Comparison of ENCODE assay signal across 28 cellular contexts in genomic region chr3:123153821-123154323, GRCh38. TPM values are rescaled to one million over a fixed set of nuclear protein-coding genes. Genes with fewer than 3 reads are reported as not detected.
DNase-seq lines count a peak whose midpoint lies in the region; ATAC-seq, FAIRE-seq and TF ChIP-seq lines count a peak whose summit lies in the region.
"Had no signal": no experiment of that assay in that cellular context is flagged by ENCODE, and none has a peak within 500 bp of the region (broad histone marks: within the 10 kb centered on the region; RNA-seq: fewer than 3 reads in every experiment).

No MANE protein-coding gene starts in this region.

- no peak for ATAC-seq in esophagus mucosa
- ATAC-seq: right lobe of liver; stimulated activated naive CD8-positive, alpha-beta T cell treated with anti-CD3 and anti-CD28 coated beads, Interleukin-15, amount 100 ng/mL, for 72 hours had no signal

- H3K79me2 ChIP-seq in OCI-LY3 (ENCODE audit: low read length): no peaks in the 10 kb centered on the region

- H3K27ac ChIP-seq in BLaER1 (no peak overlapping the region), OCI-LY3 (ENCODE audit: low read length) (peak overlapping the region; percentile 67)
- H3K27ac ChIP-seq: right lobe of liver, RWPE1, tibial artery had no signal

- H3K9me3 ChIP-seq in BLaER1: peaks cover 14% of the 10 kb centered on the region
- H3K9me3 ChIP-seq in OCI-LY3 (ENCODE audit: insufficient read depth, low read length): no peaks in the 10 kb centered on the region
- H3K9me3 ChIP-seq: right lobe of liver, tibial artery had no signal

- no peak overlapping the region for H3K9ac ChIP-seq in BLaER1
- no peak overlapping the region for H3K9ac ChIP-seq in OCI-LY3 (ENCODE audit: low read length)

- H3K4me3 ChIP-seq in BLaER1 (no peak overlapping the region), OCI-LY3 (ENCODE audit: low read length) (no peak overlapping the region)
- H3K4me3 ChIP-seq: right lobe of liver, spleen, tibial artery had no signal

- peak overlapping the region; percentile 50 for H3K27ac Mint-ChIP-seq in dendritic cell treated with granulocyte-macrophage colony-stimulating factor and Interleukin-4, amounts not matched to agents 40 ng/mL and 50 ng/mL, for 4 days
- H3K27ac Mint-ChIP-seq in osteocyte (ENCODE audit: unreplicated experiment): no peak overlapping the region
- H3K27ac Mint-ChIP-seq: activated naive CD8-positive, alpha-beta T cell; T-helper 1 cell treated with Interleukin-12 subunit alpha and Interleukin-12 subunit beta and Interleukin-4 antibody, amounts not matched to agents 30 μg/mL and 1 μg/mL, for 36 hours had no signal

- H3K4me1 Mint-ChIP-seq in dendritic cell treated with granulocyte-macrophage colony-stimulating factor and Interleukin-4, amounts not matched to agents 40 ng/mL and 50 ng/mL, for 4 days (ENCODE audit: low read depth): peaks cover 55% of the 10 kb centered on the region
- peaks cover 2% of the 10 kb centered on the region for H3K4me1 Mint-ChIP-seq in osteocyte (ENCODE audit: unreplicated experiment)
- H3K4me1 Mint-ChIP-seq: stimulated activated naive CD8-positive, alpha-beta T cell treated with anti-CD3 and anti-CD28 coated beads, Interleukin-15, amount 100 ng/mL, for 72 hours had no signal

- H2AFZ ChIP-seq in OCI-LY3 (ENCODE audit: low read depth, low read length): no peak overlapping the region

- H3K9me3 Mint-ChIP-seq in dendritic cell treated with granulocyte-macrophage colony-stimulating factor and Interleukin-4, amounts not matched to agents 40 ng/mL and 50 ng/mL, for 4 days: no peaks in the 10 kb centered on the region
- H3K9me3 Mint-ChIP-seq in osteocyte (ENCODE audit: unreplicated experiment): no peaks in the 10 kb centered on the region

- TF ChIP-seq CTCF in OCI-LY3 (IDR thresholded peaks at IDR 0.05; ENCODE audit: low read depth, low read length): no peak
- TF ChIP-seq CTCF in osteocyte (IDR thresholded peaks at IDR 0.05): no peak

- H3K4me3 Mint-ChIP-seq in dendritic cell treated with granulocyte-macrophage colony-stimulating factor and Interleukin-4, amounts not matched to agents 40 ng/mL and 50 ng/mL, for 4 days: no peak overlapping the region
- H3K4me3 Mint-ChIP-seq in osteocyte (ENCODE audit: unreplicated experiment): no peak overlapping the region
- H3K4me3 Mint-ChIP-seq: activated naive CD8-positive, alpha-beta T cell; stimulated activated naive CD8-positive, alpha-beta T cell treated with anti-CD3 and anti-CD28 coated beads, Interleukin-15, amount 100 ng/mL, for 72 hours; T-helper 1 cell treated with Interleukin-12 subunit alpha and Interleukin-12 subunit beta and Interleukin-4 antibody, amounts not matched to agents 30 μg/mL and 1 μg/mL, for 36 hours had no signal

- no peaks in the 10 kb centered on the region for H3K27me3 ChIP-seq in BLaER1
- no peaks in the 10 kb centered on the region for H3K27me3 ChIP-seq in OCI-LY3 (ENCODE audit: low read depth, low read length)
- H3K27me3 ChIP-seq: right lobe of liver, spleen, tibial artery had no signal

- FAIRE-seq in RCC 7860 (lab: Jason Lieb, UNC): no peak
- FAIRE-seq: bronchial epithelial cell, TTC549 had no signal

- H3K4me2 ChIP-seq in BLaER1: peak overlapping the region; percentile 6; the same call in 1 of the 2 replicates
- no peak overlapping the region for H3K4me2 ChIP-seq in OCI-LY3 (ENCODE audit: low read length)

- intact Hi-C loops in dendritic cell treated with granulocyte-macrophage colony-stimulating factor and Interleukin-4, amounts not matched to agents 40 ng/mL and 50 ng/mL, for 4 days (cut with micrococcal nuclease): no loop called here

- H4K20me1 ChIP-seq in BLaER1 (no peaks in the 10 kb centered on the region), OCI-LY3 (ENCODE audit: insufficient read depth, low read length) (no peaks in the 10 kb centered on the region)

- H3K36me3 ChIP-seq in BLaER1 (peaks cover 21% of the 10 kb centered on the region; the same call in 1 of the 2 replicates), OCI-LY3 (replicated peaks; ENCODE audit: low read depth, low read length) (peaks cover 38% of the 10 kb centered on the region)

- H3K27me3 Mint-ChIP-seq in dendritic cell treated with granulocyte-macrophage colony-stimulating factor and Interleukin-4, amounts not matched to agents 40 ng/mL and 50 ng/mL, for 4 days: no peaks in the 10 kb centered on the region
- no peaks in the 10 kb centered on the region for H3K27me3 Mint-ChIP-seq in osteocyte (ENCODE audit: unreplicated experiment)
- H3K27me3 Mint-ChIP-seq: activated naive CD8-positive, alpha-beta T cell; stimulated activated naive CD8-positive, alpha-beta T cell treated with anti-CD3 and anti-CD28 coated beads, Interleukin-15, amount 100 ng/mL, for 72 hours had no signal

- peaks cover 58% of the 10 kb centered on the region for H3K4me1 ChIP-seq in BLaER1
- H3K4me1 ChIP-seq in OCI-LY3 (ENCODE audit: low read length): peaks cover 27% of the 10 kb centered on the region

- H3K36me3 Mint-ChIP-seq in dendritic cell treated with granulocyte-macrophage colony-stimulating factor and Interleukin-4, amounts not matched to agents 40 ng/mL and 50 ng/mL, for 4 days (ENCODE audit: low read depth): peaks cover 49% of the 10 kb centered on the region
- H3K36me3 Mint-ChIP-seq in osteocyte (ENCODE audit: unreplicated experiment): peaks cover 40% of the 10 kb centered on the region

- peak; percentile 78 for DNase-seq in osteocyte (ENCODE audit: extremely low spot score, unreplicated experiment)
- DNase-seq in RCC 7860 (ENCODE audit: low spot score): no peak
- no peak for DNase-seq in NCI-H1436 (lab: John Stamatoyannopoulos, UW)
- no peak for DNase-seq in DMS79 (lab: John Stamatoyannopoulos, UW)
- DNase-seq: activated CD4-positive, alpha-beta T cell treated with anti-CD3 and anti-CD28 coated beads, Interleukin-2, amount 50 U/mL, for 48 hours; activated CD4-positive, CD25-positive, alpha-beta regulatory T cell treated with anti-CD3 and anti-CD28 coated beads, Interleukin-2, amount 50 U/mL, for 72 hours; COR-L47; effector CD4-positive, alpha-beta T cell; GDM1; IMR-90; NCI-H1048; NCI-H1694; NCI-H446 treated with DMSO at 0.1 percent for 48 hours; NCI-H774; right lobe of liver; spleen; stimulated activated CD4-positive, alpha-beta T cell treated with anti-CD3 and anti-CD28 coated beads, Interleukin-2, amount 100 ng/mL, for 24 hours; stimulated activated naive CD8-positive, alpha-beta T cell treated with anti-CD3 and anti-CD28 coated beads, Interleukin-15, amount 100 ng/mL, for 72 hours had no signal

RNA-seq across cellular contexts. Expression of gene SEC22A, which starts 47.9 kb away (rescaled TPM):
- 17.5 and 19.1 TPM in 2 replicates for total RNA-seq in osteocyte
- 11.6 TPM for total RNA-seq in esophagus mucosa
